ENCODE assay signal across 1 cellular context in genomic region chr14:61321385-61322010, GRCh38.
A peak's percentile ranks its signal among the peaks of the same experiment; 100 is the strongest.
TF ChIP-seq lines count a peak whose summit lies in the region.

Gene PRKCH (plus strand): TSS chr14:61321579. CDS start chr14:61322102, 523 bp downstream.

TF ChIP-seq in HEK293, 187 proteins besides CTCF, POLR2A, EP300 and RAD21 (continued from another document and continues in another):
- TF ChIP-seq ZNF518A (tag by site-specific recombination; conservative IDR thresholded peaks at IDR 0.05; ENCODE audit: low read depth) (no peak), ZNF132 (tag by site-specific recombination; IDR thresholded peaks at IDR 0.05; ENCODE audit: borderline replicate concordance) (no peak), ZNF211 (tag by site-specific recombination; IDR thresholded peaks at IDR 0.05; ENCODE audit: low read depth) (no peak), ZNF335 (tag by site-specific recombination; conservative IDR thresholded peaks at IDR 0.05) (no peak), SP7 (tag by site-specific recombination; IDR thresholded peaks at IDR 0.05) (no peak), ZNF544 (tag by site-specific recombination; IDR thresholded peaks at IDR 0.05) (no peak), SCRT2 (tag by site-specific recombination; IDR thresholded peaks at IDR 0.05) (no peak), PRDM4 (tag by site-specific recombination; IDR thresholded peaks at IDR 0.05) (no peak), ZNF837 (tag by site-specific recombination; IDR thresholded peaks at IDR 0.05) (no peak), ZNF404 (tag by site-specific recombination; IDR thresholded peaks at IDR 0.05) (no peak), ZNF580 (tag by site-specific recombination; IDR thresholded peaks at IDR 0.05) (no peak), REPIN1 (tag by site-specific recombination; IDR thresholded peaks at IDR 0.05; ENCODE audit: low read depth) (no peak), ZNF776 (tag by site-specific recombination; IDR thresholded peaks at IDR 0.05; ENCODE audit: borderline replicate concordance) (no peak), HOXC10 (CRISPR knock-in tag; IDR thresholded peaks at IDR 0.05) (no peak), ZNF530 (tag by site-specific recombination; IDR thresholded peaks at IDR 0.05; ENCODE audit: low read depth) (no peak), ZNF423 (tag by site-specific recombination; IDR thresholded peaks at IDR 0.05) (0 out of 2 replicates have a peak, but pooled peaks have one; percentile 17), FEZF1 (tag by site-specific recombination; IDR thresholded peaks at IDR 0.05) (no peak), ZNF280D (tag by site-specific recombination; IDR thresholded peaks at IDR 0.05) (no peak), PATZ1 (tag by site-specific recombination; IDR thresholded peaks at IDR 0.05) (peak; percentile 86), PRDM2 (tag by site-specific recombination; IDR thresholded peaks at IDR 0.05; ENCODE audit: borderline replicate concordance) (no peak), ELK4 (IDR thresholded peaks at IDR 0.05; ENCODE audit: borderline replicate concordance, low read depth, low read length) (no peak), ZNF549 (tag by site-specific recombination; IDR thresholded peaks at IDR 0.05) (no peak), ZNF292 (tag by site-specific recombination; IDR thresholded peaks at IDR 0.05; ENCODE audit: borderline replicate concordance, low read depth) (no peak), ZNF449 (tag by site-specific recombination; IDR thresholded peaks at IDR 0.05) (no peak), GLI4 (tag by site-specific recombination; IDR thresholded peaks at IDR 0.05) (0 out of 2 replicates have a peak, but pooled peaks have one; percentile 28), ZNF10 (tag by site-specific recombination; IDR thresholded peaks at IDR 0.05) (no peak), ZNF426 (tag by site-specific recombination; IDR thresholded peaks at IDR 0.05) (no peak), ZNF658 (tag by site-specific recombination; IDR thresholded peaks at IDR 0.05) (no peak), ZNF362 (tag by site-specific recombination; IDR thresholded peaks at IDR 0.05) (no peak), RBAK (tag by site-specific recombination; IDR thresholded peaks at IDR 0.05) (no peak), ZNF701 (tag by site-specific recombination; IDR thresholded peaks at IDR 0.05) (no peak), ZNF76 (tag by site-specific recombination; IDR thresholded peaks at IDR 0.05; ENCODE audit: borderline replicate concordance, low read depth) (no peak), ZNF37A (tag by site-specific recombination; IDR thresholded peaks at IDR 0.05) (no peak), ZNF610 (tag by site-specific recombination; IDR thresholded peaks at IDR 0.05; ENCODE audit: borderline replicate concordance) (no peak)
